20 cellular contexts compared by ENCODE assay signal in genomic region chr11:7574491-7575129, GRCh38.
DNase-seq lines count a peak whose midpoint lies in the region; ATAC-seq, FAIRE-seq and TF ChIP-seq lines count a peak whose summit lies in the region.
"Had no signal": no experiment of that assay in that cellular context is flagged by ENCODE, and none has a peak within 500 bp of the region (broad histone marks: within the 10 kb centered on the region; RNA-seq: fewer than 3 reads in every experiment).

No MANE protein-coding gene starts in this region.

- no peaks in the 10 kb centered on the region for H3K27me3 Mint-ChIP-seq in chondrocyte (ENCODE audit: low read depth)
- H3K27me3 Mint-ChIP-seq in CD4-positive, alpha-beta memory T cell, result peaks cover 2 to 8% of the 10 kb centered on the region in 2 donors

- H3K27me3 ChIP-seq in mesendoderm (ENCODE audit: insufficient read depth, low read length, poor library complexity) (no peaks in the 10 kb centered on the region), smooth muscle cell (ENCODE audit: low read depth) (no peaks in the 10 kb centered on the region), heart left ventricle (peaks cover 0 to 13% (median 0%) of the 10 kb centered on the region in 9 donors), pancreas (no peaks in the 10 kb centered on the region)
- no peaks in the 10 kb centered on the region for H3K27me3 ChIP-seq in CD4-positive, alpha-beta memory T cell (ENCODE audit: insufficient read depth, low read length)
- H3K27me3 ChIP-seq: ovary, tibial artery had no signal

- POLR2A ChIA-PET in CD4-positive, alpha-beta memory T cell (lab: Charles Lee; ENCODE audit: partially characterized antibody), result no interaction called here

- H3K27ac Mint-ChIP-seq in chondrocyte (ENCODE audit: unreplicated experiment), result peak overlapping the region; percentile 85
- no peak overlapping the region for H3K27ac Mint-ChIP-seq in CD4-positive, alpha-beta memory T cell
- H3K27ac Mint-ChIP-seq: activated naive CD4-positive, alpha-beta T cell treated with anti-CD3 and anti-CD28 coated beads for 36 hours; immature natural killer cell had no signal

- intact Hi-C loops in heart left ventricle (cut with DNase I) (loop anchor here in 9 of 10 donors (5.0 to 10.0 kb wide), 7 partner anchors 53 to 120 kb away; partner anchors contain the start of gene PPFIBP2 (in 4 of the 9)), pancreas (cut with DNase I) (loop anchor here in 1 of 3 donors (5.0 kb wide), 1 partner anchor 83 kb away; no protein-coding TSS in a partner anchor)
- intact Hi-C loops in CD4-positive, alpha-beta memory T cell (cut with micrococcal nuclease), result no loop called here

- DNase-seq in EH (ENCODE audit: low read depth) (peak; percentile 37), chondrocyte (ENCODE audit: low spot score) (no peak), mesendoderm (peak; percentile 79), smooth muscle cell (lab: John Stamatoyannopoulos, UW; ENCODE audit: unreplicated experiment) (no peak), heart left ventricle (no peak), pancreas (no peak), putamen (ENCODE audit: low spot score) (no peak)
- no peak for DNase-seq in CD4-positive, alpha-beta memory T cell
- DNase-seq: ACHN; activated CD4-positive, alpha-beta T cell treated with anti-CD3 and anti-CD28 coated beads, Interleukin-2, amount 50 U/mL, for 4 hours; activated naive CD4-positive, alpha-beta T cell treated with anti-CD3 and anti-CD28 coated beads for 36 hours; DMS153; HCEC 1CT; immature natural killer cell; midbrain; NCI-H1436 treated with DMSO at 0.1 percent for 48 hours; ovary; SW 1271; tibial artery had no signal

- no peak overlapping the region for H2AFZ ChIP-seq in smooth muscle cell (ENCODE audit: low read depth)

- H3F3A ChIP-seq in smooth muscle cell (ENCODE audit: low read depth), result peaks cover 21% of the 10 kb centered on the region

- no peak overlapping the region for H4K8ac ChIP-seq in mesendoderm (ENCODE audit: low read depth, low read length)

- H4K20me1 ChIP-seq in smooth muscle cell (ENCODE audit: low read depth), result no peaks in the 10 kb centered on the region

- H2AK5ac ChIP-seq in mesendoderm (ENCODE audit: low read length), result no peak overlapping the region

- peaks cover 82% of the 10 kb centered on the region for H3K4me1 Mint-ChIP-seq in chondrocyte (ENCODE audit: low read depth)
- peaks cover 27 to 48% (median 38%) of the 10 kb centered on the region in 4 donors for H3K4me1 Mint-ChIP-seq in CD4-positive, alpha-beta memory T cell

- H3K27ac ChIP-seq in mesendoderm (ENCODE audit: low read depth, low read length), result peak overlapping the region; percentile 90
- H3K27ac ChIP-seq in smooth muscle cell (ENCODE audit: low read depth), result no peak overlapping the region
- H3K27ac ChIP-seq in heart left ventricle, result peak overlapping the region in 2 of 12 donors; percentile 14
- H3K27ac ChIP-seq in CD4-positive, alpha-beta memory T cell (ENCODE audit: low read depth, low read length), result no peak overlapping the region
- H3K27ac ChIP-seq in pancreas, result no peak overlapping the region

- no peaks in the 10 kb centered on the region for H3K79me1 ChIP-seq in mesendoderm (ENCODE audit: low read length)

- H3K36me3 ChIP-seq in mesendoderm (ENCODE audit: control insufficient read depth, insufficient read depth, low read length), result no peaks in the 10 kb centered on the region
- H3K36me3 ChIP-seq in smooth muscle cell (ENCODE audit: low read depth), result no peaks in the 10 kb centered on the region
- H3K36me3 ChIP-seq in heart left ventricle, result no peaks in the 10 kb centered on the region
- H3K36me3 ChIP-seq in CD4-positive, alpha-beta memory T cell (ENCODE audit: insufficient read depth, low read length), result no peaks in the 10 kb centered on the region
- no peaks in the 10 kb centered on the region for H3K36me3 ChIP-seq in pancreas
- H3K36me3 ChIP-seq: ovary, tibial artery had no signal

- ATAC-seq in heart left ventricle (no peak), pancreas (no peak)

- H3K4me2 ChIP-seq in mesendoderm (ENCODE audit: low read length) (no peak overlapping the region), smooth muscle cell (peak overlapping the region; percentile 85)

- H2BK15ac ChIP-seq in mesendoderm (replicated peaks; ENCODE audit: low read depth), result no peak overlapping the region

- no peak for TF ChIP-seq POLR2A in heart left ventricle (IDR thresholded peaks at IDR 0.05)

- no CpG with 5 or more reads among the region's 7 CpGs for WGBS in mesendoderm (ENCODE audit: extremely low coverage, insufficient coverage, low lambda C conversion rate)
- WGBS in smooth muscle cell (ENCODE audit: low lambda C conversion rate), result 54% methylated on average over 7 of the region's 7 CpGs
- 68 to 86% (median 79%) methylated on average over 7 of the region's 7 CpGs for WGBS in heart left ventricle, 4 donors
- WGBS in pancreas, 2 donors, result 77 to 92% methylated on average over 7 of the region's 7 CpGs

- no peaks in the 10 kb centered on the region for H3K79me2 ChIP-seq in mesendoderm (ENCODE audit: control insufficient read depth, insufficient read depth, low read length)
- no peaks in the 10 kb centered on the region for H3K79me2 ChIP-seq in smooth muscle cell (ENCODE audit: low read depth)

- no peak overlapping the region for H3K23ac ChIP-seq in mesendoderm (ENCODE audit: low read length)

- H2BK5ac ChIP-seq in mesendoderm (ENCODE audit: low read length), result peak overlapping the region; percentile 70

- peak overlapping the region; percentile 86 for H3K4ac ChIP-seq in mesendoderm (ENCODE audit: low read depth, low read length)

- TF ChIP-seq CTCF in chondrocyte (IDR thresholded peaks at IDR 0.05) (no peak), smooth muscle cell (IDR thresholded peaks at IDR 0.05; ENCODE audit: borderline replicate concordance, insufficient read depth, poor library complexity, severe bottlenecking) (no peak), heart left ventricle (IDR thresholded peaks at IDR 0.05) (no peak), pancreas (IDR thresholded peaks at IDR 0.05) (no peak)

- no peak overlapping the region for H3K4me3 Mint-ChIP-seq in chondrocyte (ENCODE audit: unreplicated experiment)
- no peak overlapping the region for H3K4me3 Mint-ChIP-seq in CD4-positive, alpha-beta memory T cell
- H3K4me3 Mint-ChIP-seq: activated naive CD4-positive, alpha-beta T cell treated with anti-CD3 and anti-CD28 coated beads for 36 hours; immature natural killer cell had no signal

- H4K5ac ChIP-seq in mesendoderm (ENCODE audit: low read length), result no peak overlapping the region

- H2BK120ac ChIP-seq in mesendoderm (ENCODE audit: low read depth, low read length), result peak overlapping the region; percentile 30

- FAIRE-seq in pancreas (lab: Jason Lieb, UNC), result no peak

- H3K56ac ChIP-seq in mesendoderm (ENCODE audit: low read length), result peak overlapping the region; percentile 70

- peak overlapping the region; percentile 2 for H3K9ac ChIP-seq in mesendoderm (ENCODE audit: low read length)
- H3K9ac ChIP-seq in smooth muscle cell (ENCODE audit: low read depth), result no peak overlapping the region

- H3K9me3 ChIP-seq in smooth muscle cell (replicated peaks; ENCODE audit: low read depth), result no peaks in the 10 kb centered on the region
- no peaks in the 10 kb centered on the region for H3K9me3 ChIP-seq in heart left ventricle
- H3K9me3 ChIP-seq in CD4-positive, alpha-beta memory T cell (ENCODE audit: control insufficient read depth in 1 of 2, low read length in 2 of 2), result no peaks in the 10 kb centered on the region
- H3K9me3 ChIP-seq in pancreas, result no peaks in the 10 kb centered on the region
- H3K9me3 ChIP-seq: ovary, tibial artery had no signal

- no peaks in the 10 kb centered on the region for H3K36me3 Mint-ChIP-seq in chondrocyte (ENCODE audit: low read depth)
- peaks cover 2 to 10% of the 10 kb centered on the region in 2 donors for H3K36me3 Mint-ChIP-seq in CD4-positive, alpha-beta memory T cell

- H3K18ac ChIP-seq in mesendoderm (ENCODE audit: low read length), result peak overlapping the region; percentile 86

- peaks cover 51% of the 10 kb centered on the region for H3K4me1 ChIP-seq in mesendoderm (ENCODE audit: control insufficient read depth, low read depth, low read length)
- H3K4me1 ChIP-seq in smooth muscle cell (ENCODE audit: low read depth), result peaks cover 57% of the 10 kb centered on the region
- H3K4me1 ChIP-seq in heart left ventricle, result peaks cover 7 to 60% (median 32%) of the 10 kb centered on the region in 12 donors
- H3K4me1 ChIP-seq in CD4-positive, alpha-beta memory T cell (ENCODE audit: insufficient read depth, low read length), result peaks cover 34% of the 10 kb centered on the region
- H3K4me1 ChIP-seq in pancreas, result peaks cover 9 to 21% (median 15%) of the 10 kb centered on the region in 3 donors

- no peaks in the 10 kb centered on the region for H3K9me3 Mint-ChIP-seq in chondrocyte (ENCODE audit: low read depth)
- no peaks in the 10 kb centered on the region for H3K9me3 Mint-ChIP-seq in CD4-positive, alpha-beta memory T cell
- H3K9me3 Mint-ChIP-seq: activated naive CD4-positive, alpha-beta T cell treated with anti-CD3 and anti-CD28 coated beads for 36 hours; immature natural killer cell had no signal

- CTCF ChIA-PET in CD4-positive, alpha-beta memory T cell (lab: Charles Lee; ENCODE audit: partially characterized antibody), result interaction anchor here (1.4 kb wide), 1 partner anchor 61 kb away, joined by 5 read pairs; the partner anchor contains the start of gene PPFIBP2

- H3K4me3 ChIP-seq in mesendoderm (ENCODE audit: low read length) (no peak overlapping the region), smooth muscle cell (no peak overlapping the region), heart left ventricle (no peak overlapping the region), pancreas (no peak overlapping the region)
- no peak overlapping the region for H3K4me3 ChIP-seq in CD4-positive, alpha-beta memory T cell (ENCODE audit: low read length in 2 of 2)
- H3K4me3 ChIP-seq: coronary artery, ovary, tibial artery had no signal

Comparison
In these comparisons a context has a peak if more than half of its experiments do, and no peak if none do; other contexts are left out.
1. DNase-seq: peak in EH (single experiment) and mesendoderm (single experiment); none in chondrocyte (single experiment), smooth muscle cell (single experiment), heart left ventricle (0 of 5), CD4-positive, alpha-beta memory T cell (0 of 5), pancreas (0 of 6) and putamen (single experiment).